ENCODE assay signal across 8 cellular contexts in the genomic region with DNA sequence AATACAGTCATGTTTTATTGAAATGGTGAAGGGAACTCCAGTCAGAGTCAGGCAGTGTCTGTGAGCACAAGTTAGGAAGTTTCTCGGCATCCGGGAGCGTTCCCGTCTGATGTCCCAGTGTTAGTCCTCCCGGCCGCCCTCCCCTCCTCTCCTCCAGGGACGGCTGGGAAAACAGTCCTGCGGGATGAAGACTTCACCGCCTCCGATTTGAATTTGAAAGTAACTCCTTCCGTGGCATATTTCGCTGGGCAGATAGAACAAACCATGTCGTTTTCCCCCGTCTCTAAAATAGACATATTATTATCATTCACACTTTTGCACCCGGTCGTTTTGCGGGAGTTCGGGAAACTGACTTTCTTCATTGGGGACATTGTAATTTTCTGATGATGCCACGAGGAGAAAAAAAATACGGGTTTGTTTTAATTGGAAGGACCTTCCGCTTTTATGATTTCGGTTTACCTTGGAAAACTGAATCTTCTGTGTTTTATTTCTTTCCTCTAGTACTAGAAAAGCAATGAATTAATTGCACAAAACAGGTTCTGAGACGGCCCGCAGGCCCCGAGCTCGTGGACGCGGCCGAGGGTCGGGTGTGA.
DNase-seq lines count a peak whose midpoint lies in the region; ATAC-seq and TF ChIP-seq lines count a peak whose summit lies in the region.

No MANE protein-coding gene starts in this region.

- peak; percentile 5 for DNase-seq in KG1 (lab: John Stamatoyannopoulos, UW)
- peak; percentile 70 for DNase-seq in endodermal cell
- DNase-seq in neural crest cell (ENCODE audit: low read depth, low spot score) = no peak
- DNase-seq in posterior vena cava (ENCODE audit: low spot score) = no peak
- no peak for DNase-seq in activated CD4-positive, CD25-positive, alpha-beta regulatory T cell treated with anti-CD3 and anti-CD28 coated beads, Interleukin-2, amount 50 U/mL, for 72 hours
- no peak for DNase-seq in SJCRH30

- no peaks in the 10 kb centered on the region for H3K9me3 Mint-ChIP-seq in endodermal cell
- H3K9me3 Mint-ChIP-seq in neural crest cell = no peaks in the 10 kb centered on the region

- no peak overlapping the region for H3K4me2 ChIP-seq in BLaER1

- H3K4me3 ChIP-seq in BLaER1 = peak overlapping the region; percentile 41; the same call in 1 of the 2 replicates
- peak overlapping the region; percentile 50 for H3K4me3 ChIP-seq in endodermal cell (ENCODE audit: low read length)
- no peak overlapping the region for H3K4me3 ChIP-seq in SJCRH30

- no peaks in the 10 kb centered on the region for H3K36me3 Mint-ChIP-seq in endodermal cell (ENCODE audit: low read depth)
- H3K36me3 Mint-ChIP-seq in neural crest cell (ENCODE audit: low read depth) = no peaks in the 10 kb centered on the region

- H3K36me3 ChIP-seq in BLaER1 (no peaks in the 10 kb centered on the region), endodermal cell (ENCODE audit: control insufficient read depth, insufficient read depth, low read length) (no peaks in the 10 kb centered on the region), SJCRH30 (no peaks in the 10 kb centered on the region)

- no peak for ATAC-seq in GM19023 (IDR thresholded peaks at IDR 0.05; ENCODE audit: unreplicated experiment)

- H3K4me1 ChIP-seq in BLaER1 (no peaks in the 10 kb centered on the region), endodermal cell (ENCODE audit: control insufficient read depth, insufficient read depth, low read length) (peaks cover 5% of the 10 kb centered on the region), SJCRH30 (no peaks in the 10 kb centered on the region)

- H3K4me1 Mint-ChIP-seq in endodermal cell = peaks cover 17% of the 10 kb centered on the region
- H3K4me1 Mint-ChIP-seq in neural crest cell = peaks cover 33% of the 10 kb centered on the region

- peaks cover 22% of the 10 kb centered on the region for H3K9me3 ChIP-seq in BLaER1
- H3K9me3 ChIP-seq in endodermal cell (ENCODE audit: control insufficient read depth, low read length) = no peaks in the 10 kb centered on the region
- H3K9me3 ChIP-seq in SJCRH30 (replicated peaks) = no peaks in the 10 kb centered on the region

- H3K27ac ChIP-seq in BLaER1 (no peak overlapping the region), endodermal cell (ENCODE audit: low read depth, low read length) (peak overlapping the region; percentile 86), SJCRH30 (no peak overlapping the region)

- WGBS in endodermal cell (ENCODE audit: insufficient coverage in 1 of 2, insufficient read length in 1 of 2), 2 experiments = 24 to 58% methylated on average over 29 to 30 of the region's 30 CpGs

- intact Hi-C loops in posterior vena cava (cut with DNase I) = no loop called here

- TF ChIP-seq CTCF in endodermal cell (conservative IDR thresholded peaks at IDR 0.05) = no peak
- no peak for TF ChIP-seq CTCF in neural crest cell (conservative IDR thresholded peaks at IDR 0.05)

- H3K27ac Mint-ChIP-seq in endodermal cell (no peak overlapping the region), neural crest cell (ENCODE audit: unreplicated experiment) (no peak overlapping the region)

- H3K9ac ChIP-seq in BLaER1 (no peak overlapping the region), endodermal cell (ENCODE audit: extremely low read depth, low read length, poor library complexity, severe bottlenecking) (no peak overlapping the region)

- peaks cover 70% of the 10 kb centered on the region for H3K27me3 Mint-ChIP-seq in endodermal cell (ENCODE audit: insufficient read depth)
- peaks cover 86% of the 10 kb centered on the region for H3K27me3 Mint-ChIP-seq in neural crest cell (ENCODE audit: low read depth)

- H4K20me1 ChIP-seq in BLaER1 = no peaks in the 10 kb centered on the region

- H3K27me3 ChIP-seq in BLaER1 = peaks cover 44% of the 10 kb centered on the region
- peaks cover 48% of the 10 kb centered on the region for H3K27me3 ChIP-seq in endodermal cell (ENCODE audit: control insufficient read depth, insufficient read depth, low read length, poor library complexity, severe bottlenecking)
- H3K27me3 ChIP-seq in SJCRH30 = no peaks in the 10 kb centered on the region

- H3K4me3 Mint-ChIP-seq in endodermal cell (peak overlapping the region; percentile 43), neural crest cell (peak overlapping the region; percentile 56)

Comparison
In these comparisons a context has a peak if more than half of its experiments do, and no peak if none do; other contexts are left out.
1. DNase-seq: peak in KG1 (single experiment) and endodermal cell (single experiment); none in neural crest cell (single experiment), posterior vena cava (single experiment), activated CD4-positive, CD25-positive, alpha-beta regulatory T cell treated with anti-CD3 and anti-CD28 coated beads, Interleukin-2, amount 50 U/mL, for 72 hours (single experiment) and SJCRH30 (0 of 2).